Comparison of ENCODE assay signal across 8 cellular contexts in genomic region chr13:71865858-71866172, GRCh38. TPM values are rescaled to one million over a fixed set of nuclear protein-coding genes. Genes with fewer than 3 reads are reported as not detected.
DNase-seq lines count a peak whose midpoint lies in the region; ATAC-seq and TF ChIP-seq lines count a peak whose summit lies in the region.

No MANE protein-coding gene starts in this region.

- TF ChIP-seq CTCF in Caco-2 (IDR thresholded peaks at IDR 0.05; ENCODE audit: insufficient read depth in 1 of 2, low read depth in 1 of 2, low read length in 1 of 2, severe bottlenecking in 1 of 2, unreplicated experiment in 1 of 2): no peak

- peaks cover 19% of the 10 kb centered on the region for H3K4me1 Mint-ChIP-seq in Caco-2 (ENCODE audit: low read depth, unreplicated experiment)

- peak overlapping the region; percentile 82 for H2AFZ ChIP-seq in mesenchymal stem cell (ENCODE audit: low read depth, low read length)

- H3K4ac ChIP-seq in mesenchymal stem cell (ENCODE audit: low read depth in 1 of 2, low read length in 2 of 2): peak overlapping the region; percentile 13 to 99

- H3K4me2 ChIP-seq in mesenchymal stem cell (ENCODE audit: low read length, poor library complexity, severe bottlenecking): peak overlapping the region; percentile 100

- no peak overlapping the region for H2BK5ac ChIP-seq in mesenchymal stem cell (ENCODE audit: low read depth, low read length, poor library complexity, severe bottlenecking)

- ATAC-seq in HG02973 (IDR thresholded peaks at IDR 0.05; ENCODE audit: unreplicated experiment): no peak
- no peak for ATAC-seq in GM21529 (IDR thresholded peaks at IDR 0.05; ENCODE audit: unreplicated experiment)

- peaks cover 35% of the 10 kb centered on the region for H3K27me3 Mint-ChIP-seq in Caco-2 (ENCODE audit: insufficient read depth, unreplicated experiment)

- H3K27ac Mint-ChIP-seq in Caco-2 (ENCODE audit: unreplicated experiment): no peak overlapping the region

- H3K23ac ChIP-seq in mesenchymal stem cell (ENCODE audit: low read length in 2 of 2): peak overlapping the region; percentile 25 to 89

- no peaks in the 10 kb centered on the region for H3K9me3 Mint-ChIP-seq in Caco-2 (ENCODE audit: unreplicated experiment)

- H3K36me3 ChIP-seq in Caco-2 (ENCODE audit: control insufficient read depth, insufficient read depth, low read length): no peaks in the 10 kb centered on the region
- no peaks in the 10 kb centered on the region for H3K36me3 ChIP-seq in mesenchymal stem cell (ENCODE audit: control insufficient read depth in 1 of 2, insufficient read depth in 2 of 2, low read depth in 1 of 2, low read length in 2 of 2)

- peak overlapping the region; percentile 91 for H3K4me3 Mint-ChIP-seq in Caco-2 (ENCODE audit: unreplicated experiment)

- peak overlapping the region; percentile 80 for H3K27ac ChIP-seq in caudate nucleus (ENCODE audit: low read depth, low read length)
- H3K27ac ChIP-seq in mesenchymal stem cell (ENCODE audit: low read length, poor library complexity, severe bottlenecking): no peak overlapping the region

- WGBS in mesenchymal stem cell: 0% methylated on average over 14 of the region's 18 CpGs

- no peaks in the 10 kb centered on the region for H3K9me3 ChIP-seq in Caco-2
- H3K9me3 ChIP-seq in mesenchymal stem cell (ENCODE audit: control insufficient read depth, low read length): no peaks in the 10 kb centered on the region

- H2BK15ac ChIP-seq in mesenchymal stem cell (ENCODE audit: low read depth, poor library complexity, severe bottlenecking): peak overlapping the region; percentile 80

- intact Hi-C loops in Caco-2 (cut with micrococcal nuclease; ENCODE audit: unreplicated experiment): no loop called here

- H4K91ac ChIP-seq in mesenchymal stem cell (ENCODE audit: low read length): peak overlapping the region; percentile 96

- peak overlapping the region in 1 of 2 experiments; percentile 86 for H2BK12ac ChIP-seq in mesenchymal stem cell (ENCODE audit: low read length in 2 of 2)

- DNase-seq in Caco-2 (no peak), HuH-7 (ENCODE audit: low spot score) (peak; percentile 15), caudate nucleus (lab: John Stamatoyannopoulos, UW) (peak in 10 of 61 donors; percentile 22 to 56 (median 42)), mesenchymal stem cell (peak; percentile 43), putamen (ENCODE audit: low spot score) (no peak), HPDE6-E6E7 (ENCODE audit: extremely low spot score) (no peak)

- H3K36me3 Mint-ChIP-seq in Caco-2 (ENCODE audit: insufficient read depth, unreplicated experiment): peaks cover 5% of the 10 kb centered on the region

- H3K79me1 ChIP-seq in mesenchymal stem cell (replicated peaks; ENCODE audit: low read length, poor library complexity, severe bottlenecking): no peaks in the 10 kb centered on the region

- no peak overlapping the region for H3K9ac ChIP-seq in mesenchymal stem cell (ENCODE audit: low read length)

- CTCF ChIA-PET in Caco-2 (lab: Charles Lee): no interaction called here

- no TSS peak for BruUV-seq in Caco-2 (replicated peaks; lab: Mats Ljungman, UMichigan)

- peaks cover 11% of the 10 kb centered on the region for H3K27me3 ChIP-seq in Caco-2 (replicated peaks; ENCODE audit: control insufficient read depth, insufficient read depth, low read length)
- peaks cover 30 to 72% of the 10 kb centered on the region in 2 experiments for H3K27me3 ChIP-seq in mesenchymal stem cell (ENCODE audit: control insufficient read depth in 1 of 2, insufficient read depth in 1 of 2, low read length in 2 of 2)

- peak overlapping the region; percentile 47 for H3K4me3 ChIP-seq in Caco-2 (ENCODE audit: low read depth, low read length)
- H3K4me3 ChIP-seq in mesenchymal stem cell (ENCODE audit: insufficient read depth in 1 of 2, low read depth in 1 of 2, low read length in 2 of 2): peak overlapping the region; percentile 65 to 70

- H2BK120ac ChIP-seq in mesenchymal stem cell (ENCODE audit: low read depth, low read length): peak overlapping the region; percentile 73

- H3K18ac ChIP-seq in mesenchymal stem cell (ENCODE audit: low read depth in 1 of 2, low read length in 2 of 2): peak overlapping the region; percentile 94 to 98

- POLR2A ChIA-PET in Caco-2 (lab: Charles Lee): no interaction called here

- H4K8ac ChIP-seq in mesenchymal stem cell (ENCODE audit: low read length): peak overlapping the region; percentile 47

- no peak overlapping the region for H2AK5ac ChIP-seq in mesenchymal stem cell (ENCODE audit: low read length, severe bottlenecking)

- peak overlapping the region in 1 of 2 experiments; percentile 98 for H3K14ac ChIP-seq in mesenchymal stem cell (ENCODE audit: low read length in 2 of 2)

- H3K4me1 ChIP-seq in Caco-2 (no peaks in the 10 kb centered on the region; the same call in 1 of the 2 replicates), mesenchymal stem cell (ENCODE audit: control insufficient read depth, insufficient read depth, low read depth, low read length) (peaks cover 22% of the 10 kb centered on the region)

RNA-seq across cellular contexts. Expression of gene DACH1, which starts 1.2 kb away (rescaled TPM):
- 1.2 and 1.3 TPM in 2 replicates for total RNA-seq in Caco-2 (2022)
- polyA plus RNA-seq in mesenchymal stem cell (2013, experiment 1 of 2): 17.5 TPM
- 16.9 TPM for polyA plus RNA-seq in mesenchymal stem cell (2013, experiment 2 of 2)

Comparison
In these comparisons a context has a peak if more than half of its experiments do, and no peak if none do; other contexts are left out.
1. DNase-seq: peak in HuH-7 (single experiment) and mesenchymal stem cell (single experiment); none in Caco-2 (0 of 2), putamen (single experiment) and HPDE6-E6E7 (single experiment).